In the genomic region with DNA sequence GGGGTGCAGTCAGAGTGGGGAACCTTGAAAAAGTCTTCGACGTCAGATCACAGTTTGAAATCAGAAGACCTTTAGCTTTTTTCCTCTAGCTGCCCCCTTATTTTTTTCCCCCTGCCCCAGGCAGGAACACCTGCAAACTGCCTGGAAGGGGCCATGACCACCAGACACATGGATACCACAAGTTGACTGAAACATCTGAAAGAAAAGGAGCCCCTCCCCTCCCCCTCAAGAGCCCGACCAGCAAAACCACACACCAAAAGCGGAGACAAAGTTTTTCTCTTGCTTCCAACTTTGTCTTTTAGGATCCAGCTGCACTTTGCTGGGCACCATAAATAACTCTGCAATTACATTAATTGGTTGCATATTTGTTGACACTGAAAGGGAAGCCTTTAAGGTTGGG, we compare ENCODE assay signal across 31 cellular contexts. TPM values are rescaled to one million over a fixed set of nuclear protein-coding genes. Genes with fewer than 3 reads are reported as not detected.
"Had no signal": no experiment of that assay in that cellular context is flagged by ENCODE, and none has a peak within 500 bp of the region (broad histone marks: within the 10 kb centered on the region; RNA-seq: fewer than 3 reads in every experiment).

No MANE protein-coding gene starts in this region.

- H3K27me3 ChIP-seq: ovary, sigmoid colon, thyroid gland, upper lobe of left lung had no signal

- H3K4me3 ChIP-seq: esophagus muscularis mucosa, heart right ventricle, left lung, lower lobe of right lung, ovary, sigmoid colon, stomach, thyroid gland, upper lobe of left lung had no signal

- H3K4me3 Mint-ChIP-seq: activated B cell treated with CpG ODN at 0.5 μM for 24 hours; activated CD8-positive, alpha-beta T cell treated with anti-CD3 and anti-CD28 coated beads for 36 hours; activated T-cell treated with anti-CD3 and anti-CD28 coated beads, Interleukin-2, amount 50 U/mL, for 4 hours; activated T-helper 17 cell treated with anti-CD3 and anti-CD28 coated beads, Interleukin-2, amount 50 U/mL, for 72 hours; dendritic cell treated with granulocyte-macrophage colony-stimulating factor and Interleukin-4, amounts not matched to agents 40 ng/mL and 50 ng/mL, for 4 days; natural killer cell; stimulated activated naive B cell treated with anti-CD40 and anti-IgM and Interleukin-4, amounts not matched to agents 10 μg/mL and 1 μg/mL and 100 μg/mL, for 72 hours; T-helper 2 cell treated with Interferon-gamma antibody and Interleukin-4, amounts not matched to agents 5 μg/mL and 100 μg/mL, for 36 hours had no signal

- ATAC-seq: activated CD8-positive, alpha-beta T cell treated with anti-CD3 and anti-CD28 coated beads for 36 hours; activated T-cell treated with anti-CD3 and anti-CD28 coated beads, Interleukin-2, amount 50 U/mL, for 4 hours; activated T-helper 17 cell treated with anti-CD3 and anti-CD28 coated beads, Interleukin-2, amount 50 U/mL, for 72 hours; heart right ventricle; left lung; lower lobe of right lung; natural killer cell; stimulated activated naive B cell treated with anti-CD40 and anti-IgM and Interleukin-4, amounts not matched to agents 10 μg/mL and 1 μg/mL and 100 μg/mL, for 72 hours had no signal

- H3K27me3 Mint-ChIP-seq: progenitor cell of endocrine pancreas had no signal

- H3K36me3 Mint-ChIP-seq: natural killer cell; stimulated activated naive B cell treated with anti-CD40 and anti-IgM and Interleukin-4, amounts not matched to agents 10 μg/mL and 1 μg/mL and 100 μg/mL, for 72 hours had no signal

- DNase-seq: activated B cell treated with CpG ODN at 0.5 μM for 24 hours; activated CD4-positive, alpha-beta T cell treated with anti-CD3 and anti-CD28 coated beads, Interleukin-2, amount 50 U/mL, for 1 hour; activated CD8-positive, alpha-beta T cell treated with anti-CD3 and anti-CD28 coated beads for 36 hours; activated gamma-delta T cell treated with Interleukin-2 at 50 U/mL for 16 hours; activated naive CD4-positive, alpha-beta T cell treated with anti-CD3 and anti-CD28 coated beads, Interleukin-2, amount 50 U/mL, for 16 hours; activated T-cell treated with anti-CD3 and anti-CD28 coated beads, Interleukin-2, amount 50 U/mL, for 4 hours; amniotic stem cell; caudate nucleus; foreskin melanocyte; heart right ventricle; kidney glomerular epithelial cell; left lung; lower lobe of right lung; mesenchymal stem cell; natural killer cell; ovary; sigmoid colon; small intestine; stimulated activated CD4-positive, alpha-beta T cell treated with anti-CD3 and anti-CD28 coated beads, Interleukin-1b, Interleukin-23, amount 100 ng/mL, for 48 hours; stimulated activated naive B cell treated with anti-CD40 and anti-IgM and Interleukin-4, amounts not matched to agents 10 μg/mL and 1 μg/mL and 100 μg/mL, for 72 hours; stomach; thyroid gland; upper lobe of left lung had no signal

- H3K27ac Mint-ChIP-seq: activated B cell treated with CpG ODN at 0.5 μM for 24 hours; activated CD8-positive, alpha-beta T cell treated with anti-CD3 and anti-CD28 coated beads for 36 hours; activated T-helper 17 cell treated with anti-CD3 and anti-CD28 coated beads, Interleukin-2, amount 50 U/mL, for 72 hours; dendritic cell treated with granulocyte-macrophage colony-stimulating factor and Interleukin-4, amounts not matched to agents 40 ng/mL and 50 ng/mL, for 4 days; natural killer cell; progenitor cell of endocrine pancreas; stimulated activated naive B cell treated with anti-CD40 and anti-IgM and Interleukin-4, amounts not matched to agents 10 μg/mL and 1 μg/mL and 100 μg/mL, for 72 hours; T-helper 2 cell treated with Interferon-gamma antibody and Interleukin-4, amounts not matched to agents 5 μg/mL and 100 μg/mL, for 36 hours had no signal

- H3K9me3 Mint-ChIP-seq: activated B cell treated with CpG ODN at 0.5 μM for 24 hours; activated CD8-positive, alpha-beta T cell treated with anti-CD3 and anti-CD28 coated beads for 36 hours; activated T-cell treated with anti-CD3 and anti-CD28 coated beads, Interleukin-2, amount 50 U/mL, for 4 hours; activated T-helper 17 cell treated with anti-CD3 and anti-CD28 coated beads, Interleukin-2, amount 50 U/mL, for 72 hours; dendritic cell treated with granulocyte-macrophage colony-stimulating factor and Interleukin-4, amounts not matched to agents 40 ng/mL and 50 ng/mL, for 4 days; natural killer cell; stimulated activated naive B cell treated with anti-CD40 and anti-IgM and Interleukin-4, amounts not matched to agents 10 μg/mL and 1 μg/mL and 100 μg/mL, for 72 hours; T-helper 2 cell treated with Interferon-gamma antibody and Interleukin-4, amounts not matched to agents 5 μg/mL and 100 μg/mL, for 36 hours had no signal

- H3K4me1 ChIP-seq: esophagus muscularis mucosa, heart right ventricle, left lung, lower lobe of right lung, sigmoid colon, stomach, thyroid gland, upper lobe of left lung had no signal

- H3K9me3 ChIP-seq: esophagus muscularis mucosa, heart right ventricle, left lung, lower lobe of right lung, neutrophil, ovary, sigmoid colon, stomach, thyroid gland, upper lobe of left lung had no signal

- H3K27ac ChIP-seq: esophagus muscularis mucosa, heart right ventricle, left lung, lower lobe of right lung, neutrophil, ovary, sigmoid colon, stomach, thyroid gland, upper lobe of left lung had no signal

- H3K36me3 ChIP-seq: esophagus muscularis mucosa, heart right ventricle, left lung, lower lobe of right lung, neutrophil, ovary, sigmoid colon, stomach, thyroid gland, upper lobe of left lung had no signal

- H3K4me1 Mint-ChIP-seq: activated B cell treated with CpG ODN at 0.5 μM for 24 hours; activated T-helper 17 cell treated with anti-CD3 and anti-CD28 coated beads, Interleukin-2, amount 50 U/mL, for 72 hours; natural killer cell had no signal

RNA-seq across cellular contexts. Expression of a gene that starts 26.3 kb away (rescaled TPM):
- total RNA-seq: activated B cell treated with CpG ODN at 0.5 μM for 24 hours; activated CD8-positive, alpha-beta T cell treated with anti-CD3 and anti-CD28 coated beads for 36 hours; activated T-helper 17 cell treated with anti-CD3 and anti-CD28 coated beads, Interleukin-2, amount 50 U/mL, for 72 hours; natural killer cell had no signal

RNA-seq across cellular contexts. Expression of a gene that starts 55.9 kb away (rescaled TPM):
- total RNA-seq: activated B cell treated with CpG ODN at 0.5 μM for 24 hours; activated CD8-positive, alpha-beta T cell treated with anti-CD3 and anti-CD28 coated beads for 36 hours; activated T-cell treated with anti-CD3 and anti-CD28 coated beads, Interleukin-2, amount 50 U/mL, for 4 hours; activated T-helper 17 cell treated with anti-CD3 and anti-CD28 coated beads, Interleukin-2, amount 50 U/mL, for 72 hours; astrocyte; esophagus muscularis mucosa; glomerular endothelial cell; heart right ventricle; left lung; lower lobe of right lung; natural killer cell; ovary; progenitor cell of endocrine pancreas; sigmoid colon; stomach; thyroid gland; upper lobe of left lung had no signal
- polyA plus RNA-seq: heart right ventricle, ovary, sigmoid colon, stomach had no signal
